ENCODE assay signal across 1 cellular context in genomic region chr12:118980407-118981014, GRCh38.
TF ChIP-seq lines count a peak whose summit lies in the region.

No MANE protein-coding gene starts in this region.

TF ChIP-seq in A549, 52 proteins besides CTCF, POLR2A, EP300 and RAD21 (continued from another document):
- TF ChIP-seq FOSL2 (IDR thresholded peaks at IDR 0.05) (no peak), FOSL2 (CRISPR knock-in tag; IDR thresholded peaks at IDR 0.05) (no peak)
